19 cellular contexts compared by ENCODE assay signal in genomic region chr16:67040906-67041305, GRCh38. TPM values are rescaled to one million over a fixed set of nuclear protein-coding genes. Genes with fewer than 3 reads are reported as not detected.
DNase-seq lines count a peak whose midpoint lies in the region; ATAC-seq and TF ChIP-seq lines count a peak whose summit lies in the region.
"Had no signal": no experiment of that assay in that cellular context is flagged by ENCODE, and none has a peak within 500 bp of the region (broad histone marks: within the 10 kb centered on the region; RNA-seq: fewer than 3 reads in every experiment).

No MANE protein-coding gene starts in this region.

- ATAC-seq in gastroesophageal sphincter (peak; percentile 28), GM21528 (IDR thresholded peaks at IDR 0.05; ENCODE audit: low FRiP score, unreplicated experiment) (no peak)

- 10 to 22% methylated on average over 2 of the region's 2 CpGs for WGBS in gastroesophageal sphincter (ENCODE audit: low coverage in 1 of 2), 2 donors
- WGBS in lower leg skin, 2 donors: 88 to 89% methylated on average over 2 of the region's 2 CpGs

- TF ChIP-seq EP300 in gastroesophageal sphincter (IDR thresholded peaks at IDR 0.05): no peak

- BruUV-seq in A673 (replicated peaks; lab: Mats Ljungman, UMichigan): TSS peak; percentile 3

- POLR2A ChIA-PET in A673 (lab: Charles Lee; ENCODE audit: low non-redundant PET): no interaction called here

- intact Hi-C loops in A673 (cut with micrococcal nuclease; ENCODE audit: unreplicated experiment) (no loop called here), lower leg skin (cut with DNase I; ENCODE audit: low total_unique reads) (no loop called here)

- H3K27me3 ChIP-seq in A673 (replicated peaks; ENCODE audit: insufficient read depth, low read depth, low read length, poor library complexity) (no peaks in the 10 kb centered on the region), gastroesophageal sphincter (no peaks in the 10 kb centered on the region)
- H3K27me3 ChIP-seq: adrenal gland, esophagus squamous epithelium, neural progenitor cell had no signal

- H3K4me1 ChIP-seq in A673 (ENCODE audit: insufficient read depth, low read length, poor library complexity, severe bottlenecking) (peaks cover 11% of the 10 kb centered on the region), gastroesophageal sphincter (peaks cover 3 to 39% (median 6%) of the 10 kb centered on the region in 3 donors)
- H3K4me1 ChIP-seq: adrenal gland, neural progenitor cell had no signal

- H3K36me3 ChIP-seq in A673 (ENCODE audit: insufficient read depth, low read length, poor library complexity, severe bottlenecking): peaks cover 57% of the 10 kb centered on the region
- peaks cover 0 to 18% of the 10 kb centered on the region in 2 donors for H3K36me3 ChIP-seq in gastroesophageal sphincter
- H3K36me3 ChIP-seq: adrenal gland had no signal

- TF ChIP-seq CTCF in A673 (conservative IDR thresholded peaks at IDR 0.05; ENCODE audit: low read depth, low read length) (no peak), astrocyte of the cerebellum (IDR thresholded peaks at IDR 0.05; ENCODE audit: low read depth, low read length, missing control alignments) (no peak), gastroesophageal sphincter (IDR thresholded peaks at IDR 0.05) (no peak), lower leg skin (IDR thresholded peaks at IDR 0.05) (no peak)

- H3K27ac ChIP-seq in A673 (ENCODE audit: low read depth, low read length, poor library complexity, severe bottlenecking) (no peak overlapping the region), gastroesophageal sphincter (peak overlapping the region in 1 of 4 donors; percentile 3)
- H3K27ac ChIP-seq: adrenal gland, esophagus squamous epithelium, neural progenitor cell, PC-9, WERI-Rb-1 had no signal

- TF ChIP-seq POLR2A in gastroesophageal sphincter (IDR thresholded peaks at IDR 0.05) (no peak), lower leg skin (IDR thresholded peaks at IDR 0.05) (no peak)

- H3K4me3 ChIP-seq in A673 (ENCODE audit: low read depth, low read length, poor library complexity, severe bottlenecking) (no peak overlapping the region), astrocyte of the cerebellum (ENCODE audit: low read depth, low read length) (no peak overlapping the region), gastroesophageal sphincter (no peak overlapping the region), lower leg skin (ENCODE audit: low read depth, poor library complexity, severe bottlenecking) (no peak overlapping the region)
- H3K4me3 ChIP-seq: adrenal gland, esophagus squamous epithelium, neural progenitor cell, PC-9 had no signal

- no peak for DNase-seq in A673 (ENCODE audit: low spot score)
- DNase-seq in ELR (ENCODE audit: low read depth): peak; percentile 40
- peak; percentile 44 for DNase-seq in astrocyte of the cerebellum (ENCODE audit: low read depth)
- DNase-seq in lower leg skin (ENCODE audit: low spot score in 2 of 2): no peak
- no peak for DNase-seq in OCI-M1 (lab: John Stamatoyannopoulos, UW)
- no peak for DNase-seq in retina
- DNase-seq: adrenal gland; dermis blood vessel endothelial cell; esophagus squamous epithelium; mesendoderm; MM.1S; NCI-H2081 treated with DMSO at 0.1 percent for 48 hours; NCI-H526; PC-9; stimulated activated CD4-positive, alpha-beta T cell treated with anti-CD3 and anti-CD28 coated beads, Interleukin-4, amount 100 ng/mL, for 4 hours; WERI-Rb-1 had no signal

- in situ Hi-C loops in astrocyte of the cerebellum (cut with HindIII; ENCODE audit: low sequenced_read_pairs): loop anchor here (5.0 kb wide), 1 partner anchor 101 kb away; no protein-coding TSS in a partner anchor

- H3K9me3 ChIP-seq in A673 (ENCODE audit: low read depth, low read length, poor library complexity, severe bottlenecking) (no peaks in the 10 kb centered on the region), gastroesophageal sphincter (no peaks in the 10 kb centered on the region)
- H3K9me3 ChIP-seq: adrenal gland, esophagus squamous epithelium had no signal

- CTCF ChIA-PET in A673 (lab: Charles Lee): no interaction called here

RNA-seq across cellular contexts. Expression of gene CBFB, which starts 12.0 kb away (rescaled TPM):
- 173 and 185 TPM in 2 replicates for total RNA-seq in A673 (2021)
- total RNA-seq in gastroesophageal sphincter: 10 to 100 TPM; 26.5 to 39.3 (median 27.5) TPM
- 10 to 100 TPM; 42.4 to 76.3 (median 48.2) TPM for total RNA-seq in lower leg skin

RNA-seq across cellular contexts. Expression of gene CES4A, which starts 52.5 kb away (rescaled TPM):
- 0.15 TPM in 1 of 2 replicates, not detected in the other for total RNA-seq in A673 (2021)
- 1 to 10 TPM; 1.2 to 6.1 (median 2.6) TPM for total RNA-seq in gastroesophageal sphincter
- total RNA-seq in lower leg skin: 10 to 100 TPM; 43.6 to 95.8 (median 75.9) TPM

Comparison
In these comparisons a context has a peak if more than half of its experiments do, and no peak if none do; other contexts are left out.
1. DNase-seq: peak in ELR (single experiment) and astrocyte of the cerebellum (single experiment); none in A673 (single experiment), lower leg skin (0 of 2), OCI-M1 (single experiment) and retina (single experiment).
2. RNA of gene CES4A, which starts 52.5 kb away (total RNA-seq): 43.6 to 95.8 TPM in lower leg skin; 1.2 to 6.1 TPM in gastroesophageal sphincter and 0.15 TPM in A673; every median in the first group is over 4 times any median in the second.